1 cellular context compared by ENCODE assay signal in the genomic region with DNA sequence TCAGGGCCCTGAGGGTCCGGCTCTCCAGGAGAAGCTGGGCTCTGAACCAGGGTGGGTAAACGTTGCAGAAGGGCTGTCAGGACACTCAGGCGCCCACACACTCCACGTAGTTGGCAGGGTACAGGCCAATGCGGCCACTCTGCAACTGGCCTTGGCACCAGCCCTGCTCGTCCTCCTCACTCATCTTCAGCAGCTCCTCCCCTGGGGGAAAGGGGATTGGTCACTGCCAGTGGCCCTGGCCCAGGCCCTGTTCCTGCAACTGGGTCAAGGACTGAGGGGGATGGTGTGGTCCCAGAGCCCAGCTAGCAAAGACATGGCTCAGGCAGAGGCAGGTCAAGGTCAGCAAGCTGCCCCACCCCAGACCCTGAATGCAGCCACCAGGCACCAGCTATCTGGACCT.
TF ChIP-seq lines count a peak whose summit lies in the region.

No MANE protein-coding gene starts in this region.

TF ChIP-seq in HepG2, 621 proteins besides CTCF, POLR2A, EP300 and RAD21 (continued from another document and continues in another):
- peak; percentile 37; the same call in 1 of the 2 replicates for TF ChIP-seq PHF8 (CRISPR knock-in tag; IDR thresholded peaks at IDR 0.05)
- TF ChIP-seq CEBPG (CRISPR knock-in tag; IDR thresholded peaks at IDR 0.05) = no peak
- no peak for TF ChIP-seq NAIF1 (CRISPR knock-in tag; IDR thresholded peaks at IDR 0.05; ENCODE audit: borderline replicate concordance)
- TF ChIP-seq, protein P1, sequence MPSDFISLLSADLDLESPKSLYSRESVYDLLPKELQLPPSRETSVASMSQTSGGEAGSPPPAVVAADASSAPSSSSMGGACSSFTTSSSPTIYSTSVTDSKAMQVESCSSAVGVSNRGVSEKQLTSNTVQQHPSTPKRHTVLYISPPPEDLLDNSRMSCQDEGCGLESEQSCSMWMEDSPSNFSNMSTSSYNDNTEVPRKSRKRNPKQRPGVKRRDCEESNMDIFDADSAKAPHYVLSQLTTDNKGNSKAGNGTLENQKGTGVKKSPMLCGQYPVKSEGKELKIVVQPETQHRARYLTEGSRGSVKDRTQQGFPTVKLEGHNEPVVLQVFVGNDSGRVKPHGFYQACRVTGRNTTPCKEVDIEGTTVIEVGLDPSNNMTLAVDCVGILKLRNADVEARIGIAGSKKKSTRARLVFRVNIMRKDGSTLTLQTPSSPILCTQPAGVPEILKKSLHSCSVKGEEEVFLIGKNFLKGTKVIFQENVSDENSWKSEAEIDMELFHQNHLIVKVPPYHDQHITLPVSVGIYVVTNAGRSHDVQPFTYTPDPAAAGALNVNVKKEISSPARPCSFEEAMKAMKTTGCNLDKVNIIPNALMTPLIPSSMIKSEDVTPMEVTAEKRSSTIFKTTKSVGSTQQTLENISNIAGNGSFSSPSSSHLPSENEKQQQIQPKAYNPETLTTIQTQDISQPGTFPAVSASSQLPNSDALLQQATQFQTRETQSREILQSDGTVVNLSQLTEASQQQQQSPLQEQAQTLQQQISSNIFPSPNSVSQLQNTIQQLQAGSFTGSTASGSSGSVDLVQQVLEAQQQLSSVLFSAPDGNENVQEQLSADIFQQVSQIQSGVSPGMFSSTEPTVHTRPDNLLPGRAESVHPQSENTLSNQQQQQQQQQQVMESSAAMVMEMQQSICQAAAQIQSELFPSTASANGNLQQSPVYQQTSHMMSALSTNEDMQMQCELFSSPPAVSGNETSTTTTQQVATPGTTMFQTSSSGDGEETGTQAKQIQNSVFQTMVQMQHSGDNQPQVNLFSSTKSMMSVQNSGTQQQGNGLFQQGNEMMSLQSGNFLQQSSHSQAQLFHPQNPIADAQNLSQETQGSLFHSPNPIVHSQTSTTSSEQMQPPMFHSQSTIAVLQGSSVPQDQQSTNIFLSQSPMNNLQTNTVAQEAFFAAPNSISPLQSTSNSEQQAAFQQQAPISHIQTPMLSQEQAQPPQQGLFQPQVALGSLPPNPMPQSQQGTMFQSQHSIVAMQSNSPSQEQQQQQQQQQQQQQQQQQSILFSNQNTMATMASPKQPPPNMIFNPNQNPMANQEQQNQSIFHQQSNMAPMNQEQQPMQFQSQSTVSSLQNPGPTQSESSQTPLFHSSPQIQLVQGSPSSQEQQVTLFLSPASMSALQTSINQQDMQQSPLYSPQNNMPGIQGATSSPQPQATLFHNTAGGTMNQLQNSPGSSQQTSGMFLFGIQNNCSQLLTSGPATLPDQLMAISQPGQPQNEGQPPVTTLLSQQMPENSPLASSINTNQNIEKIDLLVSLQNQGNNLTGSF (CRISPR knock-in tag; IDR thresholded peaks at IDR 0.05) = no peak
- 0 out of 2 replicates have a peak, but pooled peaks have one; percentile 76 for TF ChIP-seq RFXAP (CRISPR knock-in tag; IDR thresholded peaks at IDR 0.05; ENCODE audit: borderline replicate concordance)
- TF ChIP-seq ZNF772 (CRISPR knock-in tag; IDR thresholded peaks at IDR 0.05) = no peak
- TF ChIP-seq ZNF549 (CRISPR knock-in tag; IDR thresholded peaks at IDR 0.05) = no peak
- TF ChIP-seq TCF7L2 (IDR thresholded peaks at IDR 0.05; ENCODE audit: low read depth, low read length) = no peak
- TF ChIP-seq TRIM24 (CRISPR knock-in tag; IDR thresholded peaks at IDR 0.05) = no peak
- TF ChIP-seq ZNF607 (CRISPR knock-in tag; IDR thresholded peaks at IDR 0.05; ENCODE audit: borderline replicate concordance) = no peak
- TF ChIP-seq ATRX (CRISPR knock-in tag; IDR thresholded peaks at IDR 0.05; ENCODE audit: borderline replicate concordance) = no peak
- peak; percentile 82 for TF ChIP-seq MED1 (CRISPR knock-in tag; IDR thresholded peaks at IDR 0.05)
- TF ChIP-seq ZNF136 (CRISPR knock-in tag; IDR thresholded peaks at IDR 0.05; ENCODE audit: low read depth) = no peak
- TF ChIP-seq GABPA (IDR thresholded peaks at IDR 0.05; ENCODE audit: low read depth, low read length) = no peak
- TF ChIP-seq GABPA (CRISPR knock-in tag; IDR thresholded peaks at IDR 0.05; ENCODE audit: low read depth) = no peak
- no peak for TF ChIP-seq MED8 (CRISPR knock-in tag; IDR thresholded peaks at IDR 0.05; ENCODE audit: insufficient replicate concordance)
- 0 out of 2 replicates have a peak, but pooled peaks have one; percentile 18 for TF ChIP-seq KAT7 (CRISPR knock-in tag; IDR thresholded peaks at IDR 0.05; ENCODE audit: borderline replicate concordance)
- no peak for TF ChIP-seq TOE1 (CRISPR knock-in tag; IDR thresholded peaks at IDR 0.05)
- TF ChIP-seq MAF1 (CRISPR knock-in tag; IDR thresholded peaks at IDR 0.05; ENCODE audit: borderline replicate concordance) = no peak
- 0 out of 2 replicates have a peak, but pooled peaks have one; percentile 40 for TF ChIP-seq ZNF563 (CRISPR knock-in tag; IDR thresholded peaks at IDR 0.05)
- TF ChIP-seq ZNF501 (CRISPR knock-in tag; IDR thresholded peaks at IDR 0.05) = no peak
- TF ChIP-seq SP1 (IDR thresholded peaks at IDR 0.05) = no peak
- no peak for TF ChIP-seq SP1 (CRISPR knock-in tag; IDR thresholded peaks at IDR 0.05)
- no peak; the same call in 1 of the 2 replicates for TF ChIP-seq THAP11 (CRISPR knock-in tag; IDR thresholded peaks at IDR 0.05)
- no peak for TF ChIP-seq ZFP36L2 (CRISPR knock-in tag; IDR thresholded peaks at IDR 0.05)
- TF ChIP-seq NCOA2 (CRISPR knock-in tag; IDR thresholded peaks at IDR 0.05) = peak; percentile 77; the same call in 1 of the 2 replicates
- TF ChIP-seq, protein P2, sequence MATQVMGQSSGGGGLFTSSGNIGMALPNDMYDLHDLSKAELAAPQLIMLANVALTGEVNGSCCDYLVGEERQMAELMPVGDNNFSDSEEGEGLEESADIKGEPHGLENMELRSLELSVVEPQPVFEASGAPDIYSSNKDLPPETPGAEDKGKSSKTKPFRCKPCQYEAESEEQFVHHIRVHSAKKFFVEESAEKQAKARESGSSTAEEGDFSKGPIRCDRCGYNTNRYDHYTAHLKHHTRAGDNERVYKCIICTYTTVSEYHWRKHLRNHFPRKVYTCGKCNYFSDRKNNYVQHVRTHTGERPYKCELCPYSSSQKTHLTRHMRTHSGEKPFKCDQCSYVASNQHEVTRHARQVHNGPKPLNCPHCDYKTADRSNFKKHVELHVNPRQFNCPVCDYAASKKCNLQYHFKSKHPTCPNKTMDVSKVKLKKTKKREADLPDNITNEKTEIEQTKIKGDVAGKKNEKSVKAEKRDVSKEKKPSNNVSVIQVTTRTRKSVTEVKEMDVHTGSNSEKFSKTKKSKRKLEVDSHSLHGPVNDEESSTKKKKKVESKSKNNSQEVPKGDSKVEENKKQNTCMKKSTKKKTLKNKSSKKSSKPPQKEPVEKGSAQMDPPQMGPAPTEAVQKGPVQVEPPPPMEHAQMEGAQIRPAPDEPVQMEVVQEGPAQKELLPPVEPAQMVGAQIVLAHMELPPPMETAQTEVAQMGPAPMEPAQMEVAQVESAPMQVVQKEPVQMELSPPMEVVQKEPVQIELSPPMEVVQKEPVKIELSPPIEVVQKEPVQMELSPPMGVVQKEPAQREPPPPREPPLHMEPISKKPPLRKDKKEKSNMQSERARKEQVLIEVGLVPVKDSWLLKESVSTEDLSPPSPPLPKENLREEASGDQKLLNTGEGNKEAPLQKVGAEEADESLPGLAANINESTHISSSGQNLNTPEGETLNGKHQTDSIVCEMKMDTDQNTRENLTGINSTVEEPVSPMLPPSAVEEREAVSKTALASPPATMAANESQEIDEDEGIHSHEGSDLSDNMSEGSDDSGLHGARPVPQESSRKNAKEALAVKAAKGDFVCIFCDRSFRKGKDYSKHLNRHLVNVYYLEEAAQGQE (IDR thresholded peaks at IDR 0.05; ENCODE audit: borderline replicate concordance in 1 of 2, low read depth in 1 of 2, low read length in 2 of 2) = no peak
- no peak for TF ChIP-seq NCOA5 (CRISPR knock-in tag; IDR thresholded peaks at IDR 0.05)
- 0 out of 2 replicates have a peak, but pooled peaks have one; percentile 25 for TF ChIP-seq RBAK (CRISPR knock-in tag; IDR thresholded peaks at IDR 0.05)
- no peak for TF ChIP-seq ZFP1 (CRISPR knock-in tag; IDR thresholded peaks at IDR 0.05)
- TF ChIP-seq HNRNPLL (IDR thresholded peaks at IDR 0.05; ENCODE audit: low read depth, low read length, poor library complexity, severe bottlenecking) = no peak
- TF ChIP-seq CBFB (CRISPR knock-in tag; IDR thresholded peaks at IDR 0.05) = peak; percentile 55; the same call in 1 of the 2 replicates
- TF ChIP-seq, protein P3, sequence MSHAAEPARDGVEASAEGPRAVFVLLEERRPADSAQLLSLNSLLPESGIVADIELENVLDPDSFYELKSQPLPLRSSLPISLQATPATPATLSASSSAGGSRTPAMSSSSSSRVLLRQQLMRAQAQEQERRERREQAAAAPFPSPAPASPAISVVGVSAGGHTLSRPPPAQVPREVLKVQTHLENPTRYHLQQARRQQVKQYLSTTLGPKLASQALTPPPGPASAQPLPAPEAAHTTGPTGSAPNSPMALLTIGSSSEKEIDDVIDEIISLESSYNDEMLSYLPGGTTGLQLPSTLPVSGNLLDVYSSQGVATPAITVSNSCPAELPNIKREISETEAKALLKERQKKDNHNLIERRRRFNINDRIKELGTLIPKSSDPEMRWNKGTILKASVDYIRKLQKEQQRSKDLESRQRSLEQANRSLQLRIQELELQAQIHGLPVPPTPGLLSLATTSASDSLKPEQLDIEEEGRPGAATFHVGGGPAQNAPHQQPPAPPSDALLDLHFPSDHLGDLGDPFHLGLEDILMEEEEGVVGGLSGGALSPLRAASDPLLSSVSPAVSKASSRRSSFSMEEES (CRISPR knock-in tag; IDR thresholded peaks at IDR 0.05) = no peak
- no peak for TF ChIP-seq NCOA1 (CRISPR knock-in tag; IDR thresholded peaks at IDR 0.05)
- TF ChIP-seq, protein P4, sequence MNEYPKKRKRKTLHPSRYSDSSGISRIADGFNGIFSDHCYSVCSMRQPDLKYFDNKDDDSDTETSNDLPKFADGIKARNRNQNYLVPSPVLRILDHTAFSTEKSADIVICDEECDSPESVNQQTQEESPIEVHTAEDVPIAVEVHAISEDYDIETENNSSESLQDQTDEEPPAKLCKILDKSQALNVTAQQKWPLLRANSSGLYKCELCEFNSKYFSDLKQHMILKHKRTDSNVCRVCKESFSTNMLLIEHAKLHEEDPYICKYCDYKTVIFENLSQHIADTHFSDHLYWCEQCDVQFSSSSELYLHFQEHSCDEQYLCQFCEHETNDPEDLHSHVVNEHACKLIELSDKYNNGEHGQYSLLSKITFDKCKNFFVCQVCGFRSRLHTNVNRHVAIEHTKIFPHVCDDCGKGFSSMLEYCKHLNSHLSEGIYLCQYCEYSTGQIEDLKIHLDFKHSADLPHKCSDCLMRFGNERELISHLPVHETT (CRISPR knock-in tag; conservative IDR thresholded peaks at IDR 0.05) = no peak
- no peak for TF ChIP-seq MAFK (conservative IDR thresholded peaks at IDR 0.05 in 1 of 2, IDR thresholded peaks at IDR 0.05 in 1 of 2; ENCODE audit: low read length in 2 of 2)
- TF ChIP-seq, protein P5, sequence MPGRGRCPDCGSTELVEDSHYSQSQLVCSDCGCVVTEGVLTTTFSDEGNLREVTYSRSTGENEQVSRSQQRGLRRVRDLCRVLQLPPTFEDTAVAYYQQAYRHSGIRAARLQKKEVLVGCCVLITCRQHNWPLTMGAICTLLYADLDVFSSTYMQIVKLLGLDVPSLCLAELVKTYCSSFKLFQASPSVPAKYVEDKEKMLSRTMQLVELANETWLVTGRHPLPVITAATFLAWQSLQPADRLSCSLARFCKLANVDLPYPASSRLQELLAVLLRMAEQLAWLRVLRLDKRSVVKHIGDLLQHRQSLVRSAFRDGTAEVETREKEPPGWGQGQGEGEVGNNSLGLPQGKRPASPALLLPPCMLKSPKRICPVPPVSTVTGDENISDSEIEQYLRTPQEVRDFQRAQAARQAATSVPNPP (CRISPR knock-in tag; IDR thresholded peaks at IDR 0.05) = no peak
- 0 out of 2 replicates have a peak, but pooled peaks have one; percentile 9 for TF ChIP-seq ZC3H13 (CRISPR knock-in tag; IDR thresholded peaks at IDR 0.05)
- TF ChIP-seq AGO2 (optimal IDR thresholded peaks at IDR 0.05; ENCODE audit: low read depth, low read length) = peak; percentile 77
- peak; percentile 77 for TF ChIP-seq NR2C2 (CRISPR knock-in tag; IDR thresholded peaks at IDR 0.05; ENCODE audit: borderline replicate concordance)
- TF ChIP-seq ZFP36 (IDR thresholded peaks at IDR 0.05; ENCODE audit: borderline replicate concordance, low read depth, low read length, partially characterized antibody) = no peak
- TF ChIP-seq ZNF660 (CRISPR knock-in tag; IDR thresholded peaks at IDR 0.05; ENCODE audit: borderline replicate concordance, low read depth) = no peak
- no peak for TF ChIP-seq NFIB (CRISPR knock-in tag; IDR thresholded peaks at IDR 0.05; ENCODE audit: borderline replicate concordance)
- TF ChIP-seq, protein P6, sequence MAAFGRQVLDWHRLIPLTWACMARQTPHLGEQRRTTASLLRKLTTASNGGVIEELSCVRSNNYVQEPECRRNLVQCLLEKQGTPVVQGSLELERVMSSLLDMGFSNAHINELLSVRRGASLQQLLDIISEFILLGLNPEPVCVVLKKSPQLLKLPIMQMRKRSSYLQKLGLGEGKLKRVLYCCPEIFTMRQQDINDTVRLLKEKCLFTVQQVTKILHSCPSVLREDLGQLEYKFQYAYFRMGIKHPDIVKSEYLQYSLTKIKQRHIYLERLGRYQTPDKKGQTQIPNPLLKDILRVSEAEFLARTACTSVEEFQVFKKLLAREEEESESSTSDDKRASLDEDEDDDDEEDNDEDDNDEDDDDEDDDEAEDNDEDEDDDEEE (CRISPR knock-in tag; IDR thresholded peaks at IDR 0.05) = no peak
- TF ChIP-seq PAF1 (CRISPR knock-in tag; IDR thresholded peaks at IDR 0.05) = no peak; the same call in none of the 2 replicates
- TF ChIP-seq, protein P7, sequence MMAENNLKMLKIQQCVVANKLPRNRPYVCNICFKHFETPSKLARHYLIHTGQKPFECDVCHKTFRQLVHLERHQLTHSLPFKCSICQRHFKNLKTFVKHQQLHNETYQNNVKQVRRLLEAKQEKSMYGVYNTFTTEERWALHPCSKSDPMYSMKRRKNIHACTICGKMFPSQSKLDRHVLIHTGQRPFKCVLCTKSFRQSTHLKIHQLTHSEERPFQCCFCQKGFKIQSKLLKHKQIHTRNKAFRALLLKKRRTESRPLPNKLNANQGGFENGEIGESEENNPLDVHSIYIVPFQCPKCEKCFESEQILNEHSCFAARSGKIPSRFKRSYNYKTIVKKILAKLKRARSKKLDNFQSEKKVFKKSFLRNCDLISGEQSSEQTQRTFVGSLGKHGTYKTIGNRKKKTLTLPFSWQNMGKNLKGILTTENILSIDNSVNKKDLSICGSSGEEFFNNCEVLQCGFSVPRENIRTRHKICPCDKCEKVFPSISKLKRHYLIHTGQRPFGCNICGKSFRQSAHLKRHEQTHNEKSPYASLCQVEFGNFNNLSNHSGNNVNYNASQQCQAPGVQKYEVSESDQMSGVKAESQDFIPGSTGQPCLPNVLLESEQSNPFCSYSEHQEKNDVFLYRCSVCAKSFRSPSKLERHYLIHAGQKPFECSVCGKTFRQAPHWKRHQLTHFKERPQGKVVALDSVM (CRISPR knock-in tag; IDR thresholded peaks at IDR 0.05) = no peak
- TF ChIP-seq MTF1 (CRISPR knock-in tag; IDR thresholded peaks at IDR 0.05) = no peak
- TF ChIP-seq TBP (CRISPR knock-in tag; IDR thresholded peaks at IDR 0.05) = no peak
- no peak for TF ChIP-seq ZNF616 (CRISPR knock-in tag; IDR thresholded peaks at IDR 0.05; ENCODE audit: low read depth)
- no peak; the same call in 1 of the 2 replicates for TF ChIP-seq JUND (CRISPR knock-in tag; IDR thresholded peaks at IDR 0.05)
- TF ChIP-seq TCF7 (IDR thresholded peaks at IDR 0.05; ENCODE audit: low read depth) = no peak
- no peak for TF ChIP-seq JUN (CRISPR knock-in tag; IDR thresholded peaks at IDR 0.05)
